In the genomic region with DNA sequence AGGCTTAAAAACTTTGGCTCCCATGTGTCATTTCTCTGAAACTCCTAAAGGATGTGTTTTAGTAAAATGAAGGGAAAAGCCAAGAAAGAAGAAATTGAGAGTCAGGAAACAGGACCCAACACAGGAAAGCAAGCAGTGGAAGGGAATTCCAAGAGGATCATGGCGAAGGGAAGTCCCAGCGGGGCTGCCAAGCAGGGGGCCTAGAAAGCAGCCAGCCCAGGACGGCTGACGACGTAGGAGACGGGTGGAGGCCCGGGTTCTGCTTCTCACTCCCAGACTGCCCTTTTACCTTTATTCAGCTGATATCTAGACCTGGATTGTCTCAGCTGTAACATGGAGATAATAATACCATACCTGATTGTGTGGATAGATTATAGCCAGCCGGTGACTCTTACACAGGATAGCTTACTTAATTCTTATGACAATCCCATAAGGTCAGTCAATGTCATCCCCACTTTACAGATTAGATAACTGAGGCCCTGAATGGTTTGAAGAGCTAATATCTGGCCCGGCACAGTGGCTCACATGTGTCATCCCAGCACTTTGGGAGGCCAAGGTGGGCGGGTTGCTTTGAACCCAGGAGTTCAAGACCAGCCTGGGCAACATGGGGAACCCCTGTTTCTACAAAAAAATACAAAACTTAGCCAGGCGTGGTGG, we compare ENCODE assay signal across 27 cellular contexts.
DNase-seq lines count a peak whose midpoint lies in the region; ATAC-seq and TF ChIP-seq lines count a peak whose summit lies in the region.
"Had no signal": no experiment of that assay in that cellular context is flagged by ENCODE, and none has a peak within 500 bp of the region (broad histone marks: within the 10 kb centered on the region; RNA-seq: fewer than 3 reads in every experiment).

No MANE protein-coding gene starts in this region.

- H2BK15ac ChIP-seq in H9 (ENCODE audit: low read depth, low read length) = no peak overlapping the region

- H3K36me3 ChIP-seq in breast epithelium (no peaks in the 10 kb centered on the region), stomach smooth muscle (ENCODE audit: control insufficient read depth in 2 of 2, insufficient read depth in 2 of 2, low read length in 2 of 2) (no peaks in the 10 kb centered on the region)

- no peak for TF ChIP-seq POLR2A in breast epithelium (IDR thresholded peaks at IDR 0.05)

- H4K5ac ChIP-seq in H9 (ENCODE audit: insufficient read length, low read depth, low read length) = no peak overlapping the region

- H3K27me3 ChIP-seq in H9 (ENCODE audit: insufficient read depth, low read length) (no peaks in the 10 kb centered on the region), breast epithelium (no peaks in the 10 kb centered on the region), stomach smooth muscle (ENCODE audit: control insufficient read depth in 1 of 2, insufficient read depth in 2 of 2, low read length in 2 of 2) (no peaks in the 10 kb centered on the region)
- H3K27me3 ChIP-seq: adrenal gland; BLaER1 treated with 17β-estradiol and CSF1 and Interleukin-3, amounts not matched to agents 10 nM and 100 nM; upper lobe of left lung had no signal

- H3T11ph ChIP-seq in H9 (ENCODE audit: low read length) = no peak overlapping the region

- H3K9me3 ChIP-seq in H9 (ENCODE audit: control insufficient read depth, low read depth, low read length) (no peaks in the 10 kb centered on the region), breast epithelium (no peaks in the 10 kb centered on the region), stomach smooth muscle (ENCODE audit: control insufficient read depth in 2 of 2, low read length in 2 of 2) (no peaks in the 10 kb centered on the region)
- H3K9me3 ChIP-seq: adrenal gland; BLaER1 treated with 17β-estradiol and CSF1 and Interleukin-3, amounts not matched to agents 10 nM and 100 nM; upper lobe of left lung had no signal

- H3K4me1 Mint-ChIP-seq in H9 = peaks cover 16% of the 10 kb centered on the region in 2 experiments
- H3K4me1 Mint-ChIP-seq: naive B cell had no signal

- no peak overlapping the region for H4K8ac ChIP-seq in H9 (replicated peaks; ENCODE audit: insufficient read length, low read depth, low read length)

- no peak overlapping the region for H3K23ac ChIP-seq in H9 (ENCODE audit: insufficient read length, low read depth, low read length)

- no peak overlapping the region for H3K4me3 Mint-ChIP-seq in H9
- H3K4me3 Mint-ChIP-seq: activated naive CD4-positive, alpha-beta T cell treated with anti-CD3 and anti-CD28 coated beads for 36 hours; naive B cell had no signal

- H3K79me1 ChIP-seq in H9 (ENCODE audit: insufficient read depth, low read depth, low read length, poor library complexity, severe bottlenecking) = no peaks in the 10 kb centered on the region

- no peak overlapping the region for H3K18ac ChIP-seq in H9 (ENCODE audit: insufficient read length, low read depth, low read length)

- intact Hi-C loops in breast epithelium (cut with DNase I; ENCODE audit: low total_unique reads) = no loop called here

- no peak overlapping the region for H3K4me2 ChIP-seq in H9 (ENCODE audit: insufficient read depth, insufficient read length, low read length)
- H3K4me2 ChIP-seq: KMS-11 had no signal

- peak overlapping the region in 2 of 3 experiments; percentile 5 to 42; a peak in 2 of 7 replicates for H3K27ac Mint-ChIP-seq in H9
- H3K27ac Mint-ChIP-seq: activated naive CD4-positive, alpha-beta T cell treated with anti-CD3 and anti-CD28 coated beads for 36 hours; progenitor cell of endocrine pancreas had no signal

- ATAC-seq in GM21390 (IDR thresholded peaks at IDR 0.05; ENCODE audit: unreplicated experiment) (no peak), HG03175 (IDR thresholded peaks at IDR 0.05; ENCODE audit: unreplicated experiment) (no peak)
- ATAC-seq: activated CD4-positive, CD25-positive, alpha-beta regulatory T cell treated with anti-CD3 and anti-CD28 coated beads, Interleukin-2, amount 50 U/mL, for 24 hours; left lobe of liver had no signal

- H3K9ac ChIP-seq in H9 (ENCODE audit: extremely low read depth, insufficient read length, low read length) = no peak overlapping the region
- H3K9ac ChIP-seq in stomach smooth muscle (ENCODE audit: low read length in 2 of 2) = no peak overlapping the region
- H3K9ac ChIP-seq: BLaER1 treated with 17β-estradiol and CSF1 and Interleukin-3, amounts not matched to agents 10 nM and 100 nM; KMS-11 had no signal

- no peak overlapping the region for H2BK120ac ChIP-seq in H9 (ENCODE audit: low read depth, low read length, poor library complexity, severe bottlenecking)

- no peaks in the 10 kb centered on the region for H3K23me2 ChIP-seq in H9 (ENCODE audit: insufficient read length, low read depth, low read length, poor library complexity, severe bottlenecking)

- H3K27ac ChIP-seq in H9 (ENCODE audit: insufficient read length, low read depth, low read length) (no peak overlapping the region), breast epithelium (peak overlapping the region; percentile 19 to 62), stomach smooth muscle (ENCODE audit: low read length) (peak overlapping the region; percentile 76)
- H3K27ac ChIP-seq: BLaER1 treated with 17β-estradiol and CSF1 and Interleukin-3, amounts not matched to agents 10 nM and 100 nM; KMS-11; upper lobe of left lung had no signal

- H3K27me3 Mint-ChIP-seq in H9 (ENCODE audit: low read depth) = no peaks in the 10 kb centered on the region
- H3K27me3 Mint-ChIP-seq: naive B cell, progenitor cell of endocrine pancreas had no signal

- no peak overlapping the region for H3K14ac ChIP-seq in H9 (ENCODE audit: insufficient read depth, low read length)

- no peak overlapping the region for H3K4ac ChIP-seq in H9 (ENCODE audit: low read depth, low read length)

- no peak overlapping the region for H2AFZ ChIP-seq in H9 (ENCODE audit: low read length)

- peaks cover 0 to 17% (median 0%) of the 10 kb centered on the region in 3 experiments; a peak in 4 of 7 replicates for H3K36me3 Mint-ChIP-seq in H9 (ENCODE audit: insufficient read depth in 1 of 3, low read depth in 3 of 3)
- H3K36me3 Mint-ChIP-seq: naive B cell had no signal

- WGBS in H9 (ENCODE audit: extremely low coverage, insufficient read length, low lambda C conversion rate) = no CpG with 5 or more reads among the region's 11 CpGs

- no peak overlapping the region for H4K91ac ChIP-seq in H9 (ENCODE audit: insufficient read length, low read depth, low read length)

- TF ChIP-seq CTCF in H9 (conservative IDR thresholded peaks at IDR 0.05) (no peak), breast epithelium (IDR thresholded peaks at IDR 0.05) (no peak)

- no peaks in the 10 kb centered on the region for H3K9me3 Mint-ChIP-seq in H9
- H3K9me3 Mint-ChIP-seq: activated naive CD4-positive, alpha-beta T cell treated with anti-CD3 and anti-CD28 coated beads for 36 hours had no signal

- no peak overlapping the region for H2BK12ac ChIP-seq in H9 (ENCODE audit: insufficient read length, low read depth, low read length)

- no peak overlapping the region for H2BK5ac ChIP-seq in H9 (ENCODE audit: insufficient read length, low read length)

- H4K20me1 ChIP-seq in H9 (ENCODE audit: control insufficient read depth, insufficient read depth, insufficient read length) = no peaks in the 10 kb centered on the region

- H3K79me2 ChIP-seq in H9 (ENCODE audit: insufficient read depth, low read length) = no peaks in the 10 kb centered on the region

- H2AK5ac ChIP-seq in H9 (ENCODE audit: insufficient read length, low read length) = no peak overlapping the region

- H3K4me1 ChIP-seq in H9 (ENCODE audit: insufficient read depth, low read length) (peaks cover 4% of the 10 kb centered on the region; the same call in 1 of the 2 replicates), breast epithelium (no peaks in the 10 kb centered on the region), stomach smooth muscle (ENCODE audit: control insufficient read depth, insufficient read depth, low read length) (peaks cover 44% of the 10 kb centered on the region)
- H3K4me1 ChIP-seq: adrenal gland had no signal

- no peak overlapping the region for H2BK20ac ChIP-seq in H9 (ENCODE audit: low read depth, low read length, poor library complexity, severe bottlenecking)

- H3K56ac ChIP-seq in H9 (ENCODE audit: insufficient read length, low read depth, low read length) = no peak overlapping the region

- no peak overlapping the region for H3K4me3 ChIP-seq in breast epithelium
- H3K4me3 ChIP-seq in stomach smooth muscle (ENCODE audit: low read length in 2 of 2) = no peak overlapping the region
- H3K4me3 ChIP-seq: adrenal gland; BLaER1 treated with 17β-estradiol and CSF1 and Interleukin-3, amounts not matched to agents 10 nM and 100 nM; upper lobe of left lung had no signal

- DNase-seq in H9 = no peak
- no peak for DNase-seq in breast epithelium (ENCODE audit: low spot score in 2 of 2)
- peak; percentile 51 for DNase-seq in iPS-NIHi7 (ENCODE audit: extremely low spot score)
- no peak for DNase-seq in DMS153 (lab: John Stamatoyannopoulos, UW)
- DNase-seq in dedifferentiated amniotic fluid mesenchymal stem cell (ENCODE audit: extremely low spot score) = no peak
- DNase-seq: activated CD4-positive, alpha-beta T cell treated with anti-CD3 and anti-CD28 coated beads, Interleukin-2, amount 50 U/mL, for 48 hours; activated naive CD4-positive, alpha-beta T cell treated with anti-CD3 and anti-CD28 coated beads for 36 hours; adrenal gland; cerebellar nuclear complex; effector CD4-positive, alpha-beta T cell; GOT3; naive B cell; NCI-H2029 treated with DMSO at 0.1 percent for 48 hours; NCI-H526 treated with DMSO at 0.1 percent for 48 hours; NK-92 treated with Interleukin-12 subunit alpha and Interleukin-12 subunit beta, amount 100 ng/mL, for 24 hours; Right ventricle myocardium superior; stimulated activated CD4-positive, alpha-beta T cell treated with anti-CD3 and anti-CD28 coated beads, Interleukin-4, amount 100 ng/mL, for 24 hours; T-helper 2 cell; upper lobe of left lung had no signal
